19 cellular contexts compared by ENCODE assay signal in genomic region chr3:39590776-39591175, GRCh38.
DNase-seq lines count a peak whose midpoint lies in the region; ATAC-seq lines count a peak whose summit lies in the region.
"Had no signal": no experiment of that assay in that cellular context is flagged by ENCODE, and none has a peak within 500 bp of the region (broad histone marks: within the 10 kb centered on the region; RNA-seq: fewer than 3 reads in every experiment).

No MANE protein-coding gene starts in this region.

- no peak overlapping the region for H3K23ac ChIP-seq in mesendoderm (ENCODE audit: low read length)

- ATAC-seq in left lobe of liver = no peak
- no peak for ATAC-seq in HG03571 (IDR thresholded peaks at IDR 0.05; ENCODE audit: unreplicated experiment)
- no peak for ATAC-seq in GM21390 (IDR thresholded peaks at IDR 0.05; ENCODE audit: unreplicated experiment)
- ATAC-seq: A549, GM12878 had no signal

- no peaks in the 10 kb centered on the region for H3K79me1 ChIP-seq in mesendoderm (ENCODE audit: low read length)

- no peaks in the 10 kb centered on the region for H3K79me2 ChIP-seq in mesendoderm (ENCODE audit: control insufficient read depth, insufficient read depth, low read length)

- H3K4me3 ChIP-seq in mesendoderm (ENCODE audit: low read length) = no peak overlapping the region
- H3K4me3 ChIP-seq: A549, BLaER1, GM12878, GM23248, HAP-1 had no signal

- H4K5ac ChIP-seq in mesendoderm (ENCODE audit: low read length) = no peak overlapping the region

- H3K18ac ChIP-seq in mesendoderm (ENCODE audit: low read length) = no peak overlapping the region

- DNase-seq in Ammon's horn (ENCODE audit: low spot score) (peak; percentile 41), mesendoderm (no peak), occipital lobe (lab: John Stamatoyannopoulos, UW) (peak; percentile 20), superior temporal gyrus (ENCODE audit: extremely low spot score) (peak; percentile 25), left lobe of liver (ENCODE audit: low spot score) (no peak)
- DNase-seq: AML-193; Calu3; CD4-positive, alpha-beta memory T cell; DND-41; EL; GM23248 had no signal

- no peak overlapping the region for H2BK5ac ChIP-seq in mesendoderm (ENCODE audit: low read length)

- WGBS in mesendoderm (ENCODE audit: extremely low coverage, insufficient coverage, low lambda C conversion rate) = no CpG with 5 or more reads among the region's 3 CpGs

- H2AK5ac ChIP-seq in mesendoderm (ENCODE audit: low read length) = no peak overlapping the region

- no peak overlapping the region for H3K9ac ChIP-seq in mesendoderm (ENCODE audit: low read length)
- H3K9ac ChIP-seq: BLaER1, GM23248 had no signal

- H3K27me3 ChIP-seq in mesendoderm (ENCODE audit: insufficient read depth, low read length, poor library complexity) = no peaks in the 10 kb centered on the region
- H3K27me3 ChIP-seq: BLaER1 had no signal

- H3K4me2 ChIP-seq in mesendoderm (ENCODE audit: low read length) = no peak overlapping the region
- H3K4me2 ChIP-seq: A549, BLaER1 had no signal

- no peak overlapping the region for H4K8ac ChIP-seq in mesendoderm (ENCODE audit: low read depth, low read length)

- H3K27ac ChIP-seq in mesendoderm (ENCODE audit: low read depth, low read length) = no peak overlapping the region
- H3K27ac ChIP-seq: 22Rv1, A549, BLaER1, GM23248, HL-60 had no signal

- H2BK15ac ChIP-seq in mesendoderm (replicated peaks; ENCODE audit: low read depth) = no peak overlapping the region

- H3K4me1 ChIP-seq in mesendoderm (ENCODE audit: control insufficient read depth, low read depth, low read length) = no peaks in the 10 kb centered on the region
- H3K4me1 ChIP-seq: A549, BLaER1, HAP-1 had no signal

- H2BK120ac ChIP-seq in mesendoderm (ENCODE audit: low read depth, low read length) = no peak overlapping the region

- H3K56ac ChIP-seq in mesendoderm (ENCODE audit: low read length) = peak overlapping the region; percentile 40

- H3K4ac ChIP-seq in mesendoderm (ENCODE audit: low read depth, low read length) = no peak overlapping the region

- H3K36me3 ChIP-seq in mesendoderm (ENCODE audit: control insufficient read depth, insufficient read depth, low read length) = no peaks in the 10 kb centered on the region
- H3K36me3 ChIP-seq: BLaER1, HAP-1 had no signal

Comparison
In these comparisons a context has a peak if more than half of its experiments do, and no peak if none do; other contexts are left out.
1. DNase-seq: peak in Ammon's horn (single experiment), occipital lobe (single experiment) and superior temporal gyrus (single experiment); none in mesendoderm (single experiment) and left lobe of liver (single experiment).